In the genomic region with DNA sequence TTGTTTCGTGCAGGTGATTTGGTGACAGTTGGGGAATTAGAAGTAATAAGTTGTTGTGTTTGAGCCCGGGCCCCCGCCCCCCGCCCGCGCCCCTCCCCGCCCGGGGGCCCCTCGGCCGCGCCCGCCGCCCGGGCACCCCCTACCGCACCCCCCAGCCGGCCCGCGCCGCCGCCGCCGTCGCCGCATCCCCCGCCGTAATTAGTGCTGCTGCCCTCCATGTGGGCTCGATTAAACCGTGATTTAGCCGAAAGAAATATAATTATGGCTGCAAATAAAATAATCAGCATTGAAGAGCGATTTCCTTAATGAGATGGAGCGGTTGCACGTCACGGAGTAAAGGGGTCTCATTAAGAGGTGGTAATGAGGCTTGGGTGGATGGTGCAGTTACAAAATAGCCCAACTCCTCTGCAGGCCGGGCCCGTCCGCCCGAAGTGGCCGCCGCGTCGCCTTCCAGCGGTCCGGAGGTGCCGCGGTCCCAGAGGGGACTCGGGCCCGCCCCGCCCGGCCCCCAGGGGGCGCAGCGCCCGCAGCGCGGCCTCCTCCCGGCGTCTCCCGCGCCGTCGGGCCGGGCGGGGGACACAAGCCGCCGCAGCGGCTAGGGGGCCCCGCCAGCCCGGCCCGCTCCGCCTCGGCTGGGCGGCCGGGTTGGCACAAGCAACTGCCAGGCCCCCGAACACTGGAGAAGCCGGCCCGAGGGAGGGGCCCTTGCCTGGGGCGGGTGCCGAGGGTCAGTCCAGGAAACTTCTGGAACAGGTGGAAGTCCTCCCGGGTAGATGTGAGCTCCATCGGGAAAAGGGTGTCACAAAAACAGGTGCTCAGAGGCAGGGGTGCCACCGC, we compare ENCODE assay signal across 8 cellular contexts. TPM values are rescaled to one million over a fixed set of nuclear protein-coding genes. Genes with fewer than 3 reads are reported as not detected.
DNase-seq lines count a peak whose midpoint lies in the region; ATAC-seq and TF ChIP-seq lines count a peak whose summit lies in the region.

No MANE protein-coding gene starts in this region.

- peaks cover 13% of the 10 kb centered on the region for H3K4me1 Mint-ChIP-seq in Caco-2 (ENCODE audit: low read depth, unreplicated experiment)
- peaks cover 21 to 45% of the 10 kb centered on the region in 2 experiments for H3K4me1 Mint-ChIP-seq in H9

- peak; percentile 20; the same call in 1 of the 2 replicates for TF ChIP-seq RAD21 in SK-N-SH (IDR thresholded peaks at IDR 0.05; ENCODE audit: low read length)

- no peak overlapping the region for H3K56ac ChIP-seq in H9 (ENCODE audit: insufficient read length, low read depth, low read length)

- H2BK20ac ChIP-seq in H9 (ENCODE audit: low read depth, low read length, poor library complexity, severe bottlenecking): no peak overlapping the region

- no peak overlapping the region for H3K18ac ChIP-seq in H9 (ENCODE audit: insufficient read length, low read depth, low read length)

- H2AK5ac ChIP-seq in H9 (ENCODE audit: insufficient read length, low read length): no peak overlapping the region

- H3K4ac ChIP-seq in H9 (ENCODE audit: low read depth, low read length): no peak overlapping the region

- H3K9me3 Mint-ChIP-seq in Caco-2 (ENCODE audit: unreplicated experiment): no peaks in the 10 kb centered on the region
- peaks cover 0 to 8% of the 10 kb centered on the region in 2 experiments; a peak in 4 of 5 replicates for H3K9me3 Mint-ChIP-seq in H9

- CTCF ChIA-PET in Caco-2 (lab: Charles Lee) (interaction anchor here (0.6 to 1.7 kb wide), 5 partner anchors 15 to 362 kb away, joined by 3 to 8 read pairs (median 5); no protein-coding TSS in a partner anchor), SK-N-SH (lab: Yijun Ruan, JAX) (interaction anchor here (0.6 to 2.3 kb wide), 13 partner anchors 9 to 531 kb away, joined by 3 to 7 read pairs (median 3); no protein-coding TSS in a partner anchor)

- H3K4me3 ChIP-seq in Caco-2 (ENCODE audit: low read depth, low read length) (peak overlapping the region; percentile 43), SK-N-SH (ENCODE audit: low read depth in 2 of 2, low read length in 1 of 2) (peak overlapping the region; percentile 27 to 43; a peak in 2 of 4 replicates), coronary artery (peak overlapping the region; percentile 66), mucosa of rectum (ENCODE audit: low read length in 2 of 2) (peak overlapping the region; percentile 19 to 55)

- no peaks in the 10 kb centered on the region; the same call in 1 of the 2 replicates for H3K27me3 ChIP-seq in Caco-2 (replicated peaks; ENCODE audit: control insufficient read depth, insufficient read depth, low read length)
- H3K27me3 ChIP-seq in H9 (ENCODE audit: insufficient read depth, low read length): peaks cover 75% of the 10 kb centered on the region
- H3K27me3 ChIP-seq in SK-N-SH (ENCODE audit: insufficient read depth): peaks cover 88% of the 10 kb centered on the region
- H3K27me3 ChIP-seq in mucosa of rectum (ENCODE audit: control insufficient read depth in 2 of 2, insufficient read depth in 2 of 2, low read length in 2 of 2): peaks cover 54 to 78% of the 10 kb centered on the region in 2 donors

- H2AFZ ChIP-seq in H9 (ENCODE audit: low read length): no peak overlapping the region
- no peak overlapping the region for H2AFZ ChIP-seq in SK-N-SH (ENCODE audit: low read depth)

- no peak overlapping the region for H2BK12ac ChIP-seq in H9 (ENCODE audit: insufficient read length, low read depth, low read length)

- H4K20me1 ChIP-seq in H9 (ENCODE audit: control insufficient read depth, insufficient read depth, insufficient read length) (no peaks in the 10 kb centered on the region), SK-N-SH (ENCODE audit: insufficient read depth) (0 out of 2 replicates have a peak, but pooled peaks cover 3% of the 10 kb centered on the region)

- no peak for TF ChIP-seq EP300 in SK-N-SH (IDR thresholded peaks at IDR 0.05; ENCODE audit: borderline replicate concordance in 1 of 2, low read depth in 1 of 2, low read length in 1 of 2)

- H3K9ac ChIP-seq in H9 (ENCODE audit: extremely low read depth, insufficient read length, low read length) (no peak overlapping the region), SK-N-SH (no peak overlapping the region), mucosa of rectum (ENCODE audit: low read depth in 1 of 2, low read length in 2 of 2) (no peak overlapping the region)

- peaks cover 4% of the 10 kb centered on the region for H3K23me2 ChIP-seq in H9 (ENCODE audit: insufficient read length, low read depth, low read length, poor library complexity, severe bottlenecking)

- H3K27ac ChIP-seq in H9 (ENCODE audit: insufficient read length, low read depth, low read length): no peak overlapping the region
- H3K27ac ChIP-seq in SK-N-SH (ENCODE audit: low read depth in 2 of 2, low read length in 1 of 2): no peak overlapping the region
- no peak overlapping the region for H3K27ac ChIP-seq in coronary artery
- no peak overlapping the region for H3K27ac ChIP-seq in mucosa of rectum (ENCODE audit: low read depth in 2 of 2, low read length in 2 of 2)

- no peaks in the 10 kb centered on the region for H3F3A ChIP-seq in SK-N-SH (replicated peaks; ENCODE audit: insufficient read depth)

- TF ChIP-seq CTCF in Caco-2 (IDR thresholded peaks at IDR 0.05; ENCODE audit: insufficient read depth in 1 of 2, low read depth in 1 of 2, low read length in 1 of 2, severe bottlenecking in 1 of 2, unreplicated experiment in 1 of 2): peak; percentile 34 to 53
- TF ChIP-seq CTCF in H9 (conservative IDR thresholded peaks at IDR 0.05): peak; percentile 61
- TF ChIP-seq CTCF in SK-N-SH (IDR thresholded peaks at IDR 0.05): peak; percentile 50
- no peak for TF ChIP-seq CTCF in coronary artery (IDR thresholded peaks at IDR 0.05)

- POLR2A ChIA-PET in Caco-2 (lab: Charles Lee) (no interaction called here), SK-N-SH (lab: Yijun Ruan, JAX) (no interaction called here)

- WGBS in H9 (ENCODE audit: extremely low coverage, insufficient read length, low lambda C conversion rate): no CpG with 5 or more reads among the region's 80 CpGs
- WGBS in SK-N-SH (ENCODE audit: low lambda C conversion rate): 1% methylated on average over 34 of the region's 80 CpGs

- no peak overlapping the region for H4K8ac ChIP-seq in H9 (replicated peaks; ENCODE audit: insufficient read length, low read depth, low read length)

- H3K4me1 ChIP-seq in Caco-2 (peaks cover 10% of the 10 kb centered on the region; the same call in 1 of the 2 replicates), H9 (ENCODE audit: insufficient read depth, low read length) (no peaks in the 10 kb centered on the region), SK-N-SH (ENCODE audit: control insufficient read depth in 1 of 2, insufficient read depth in 2 of 2, low read depth in 1 of 2, low read length in 1 of 2) (no peaks in the 10 kb centered on the region; a peak in 1 of 4 replicates), mucosa of rectum (ENCODE audit: control insufficient read depth in 2 of 2, insufficient read depth in 2 of 2, low read length in 2 of 2) (peaks cover 0 to 4% of the 10 kb centered on the region in 2 donors)

- H3K9me2 ChIP-seq in SK-N-SH: no peaks in the 10 kb centered on the region

- no peak overlapping the region for H3T11ph ChIP-seq in H9 (ENCODE audit: low read length)

- no peak overlapping the region for H3K23ac ChIP-seq in H9 (ENCODE audit: insufficient read length, low read depth, low read length)

- no peak overlapping the region for H3K27ac Mint-ChIP-seq in Caco-2 (ENCODE audit: unreplicated experiment)
- no peak overlapping the region for H3K27ac Mint-ChIP-seq in H9

- no peak overlapping the region for H4K91ac ChIP-seq in H9 (ENCODE audit: insufficient read length, low read depth, low read length)

- H3K79me2 ChIP-seq in H9 (ENCODE audit: insufficient read depth, low read length): no peaks in the 10 kb centered on the region
- H3K79me2 ChIP-seq in SK-N-SH (ENCODE audit: insufficient read depth): no peaks in the 10 kb centered on the region

- no peak overlapping the region for H2BK5ac ChIP-seq in H9 (ENCODE audit: insufficient read length, low read length)

- ATAC-seq in GM21526 (IDR thresholded peaks at IDR 0.05; ENCODE audit: low FRiP score, unreplicated experiment): no peak
- no peak for ATAC-seq in HG02870 (IDR thresholded peaks at IDR 0.05; ENCODE audit: unreplicated experiment)

- peak in 1 of 2 experiments; percentile 87 for DNase-seq in Caco-2
- peak; percentile 66 for DNase-seq in H9
- peak; percentile 93 for DNase-seq in SK-N-SH
- DNase-seq in coronary artery (ENCODE audit: low spot score): no peak
- no peak for DNase-seq in islet precursor cell

- H2BK15ac ChIP-seq in H9 (ENCODE audit: low read depth, low read length): no peak overlapping the region

- no peaks in the 10 kb centered on the region for H3K79me1 ChIP-seq in H9 (ENCODE audit: insufficient read depth, low read depth, low read length, poor library complexity, severe bottlenecking)

- H3K36me3 Mint-ChIP-seq in Caco-2 (ENCODE audit: insufficient read depth, unreplicated experiment) (no peaks in the 10 kb centered on the region), H9 (ENCODE audit: insufficient read depth in 1 of 3, low read depth in 3 of 3) (no peaks in the 10 kb centered on the region; a peak in 1 of 7 replicates)

- intact Hi-C loops in Caco-2 (cut with micrococcal nuclease; ENCODE audit: unreplicated experiment): loop anchor here (5.0 kb wide), 1 partner anchor 83 kb away; no protein-coding TSS in a partner anchor

- peaks cover 46% of the 10 kb centered on the region for H3K27me3 Mint-ChIP-seq in Caco-2 (ENCODE audit: insufficient read depth, unreplicated experiment)
- peaks cover 99% of the 10 kb centered on the region for H3K27me3 Mint-ChIP-seq in H9 (ENCODE audit: low read depth)

- H4K5ac ChIP-seq in H9 (ENCODE audit: insufficient read length, low read depth, low read length): no peak overlapping the region

- H3K36me3 ChIP-seq in Caco-2 (ENCODE audit: control insufficient read depth, insufficient read depth, low read length) (no peaks in the 10 kb centered on the region), SK-N-SH (replicated peaks in 1 of 2; ENCODE audit: control insufficient read depth in 1 of 2, insufficient read depth in 2 of 2, low read length in 1 of 2) (no peaks in the 10 kb centered on the region), mucosa of rectum (ENCODE audit: control insufficient read depth in 2 of 2, insufficient read depth in 2 of 2, low read length in 2 of 2) (no peaks in the 10 kb centered on the region)

- no peak overlapping the region for H3K14ac ChIP-seq in H9 (ENCODE audit: insufficient read depth, low read length)

- H2BK120ac ChIP-seq in H9 (ENCODE audit: low read depth, low read length, poor library complexity, severe bottlenecking): no peak overlapping the region

- peak overlapping the region; percentile 70 for H3K4me2 ChIP-seq in H9 (ENCODE audit: insufficient read depth, insufficient read length, low read length)
- H3K4me2 ChIP-seq in SK-N-SH: no peak overlapping the region

- no TSS peak for BruUV-seq in Caco-2 (replicated peaks; lab: Mats Ljungman, UMichigan)

- H3K9me3 ChIP-seq in Caco-2 (no peaks in the 10 kb centered on the region), H9 (ENCODE audit: control insufficient read depth, low read depth, low read length) (no peaks in the 10 kb centered on the region), SK-N-SH (no peaks in the 10 kb centered on the region), mucosa of rectum (ENCODE audit: control insufficient read depth in 2 of 2, low read length in 2 of 2) (no peaks in the 10 kb centered on the region)

- peak overlapping the region; percentile 64 for H3K4me3 Mint-ChIP-seq in Caco-2 (ENCODE audit: unreplicated experiment)
- H3K4me3 Mint-ChIP-seq in H9: peak overlapping the region; percentile 39 to 86; a peak in 4 of 5 replicates

RNA-seq across cellular contexts. Expression of a gene that starts 6.9 kb away (rescaled TPM):
- total RNA-seq in Caco-2 (2022): 0.11 TPM in 1 of 2 replicates, not detected in the other
- not detected in 2 replicates for total RNA-seq in H9 (2021)
- polyA plus RNA-seq in SK-N-SH (2012; rRNA removed): not detected in 2 replicates
- polyA plus RNA-seq in SK-N-SH (2012; cell fraction: cytosol; rRNA removed): not detected in 2 replicates
- polyA plus RNA-seq in SK-N-SH (2012; cell fraction: nucleus; rRNA removed): not detected in 2 replicates

Comparison
In these comparisons a context has a peak if more than half of its experiments do, and no peak if none do; other contexts are left out.
1. DNase-seq: peak in H9 (single experiment) and SK-N-SH (single experiment); none in coronary artery (single experiment) and islet precursor cell (single experiment).
2. Peak in every context shown above with its lines, with median percentiles within 50 percentile points of each other: H3K4me3 ChIP-seq.